Comparison of ENCODE assay signal across 18 cellular contexts in genomic region chr3:38549486-38549885, GRCh38. TPM values are rescaled to one million over a fixed set of nuclear protein-coding genes. Genes with fewer than 3 reads are reported as not detected.
DNase-seq lines count a peak whose midpoint lies in the region; ATAC-seq and TF ChIP-seq lines count a peak whose summit lies in the region.
"Had no signal": no experiment of that assay in that cellular context is flagged by ENCODE, and none has a peak within 500 bp of the region (broad histone marks: within the 10 kb centered on the region; RNA-seq: fewer than 3 reads in every experiment).

No MANE protein-coding gene starts in this region.

- H4K5ac ChIP-seq in mesendoderm (ENCODE audit: low read length): no peak overlapping the region

- no peak overlapping the region for H3K9ac ChIP-seq in mesendoderm (ENCODE audit: low read length)

- H4K8ac ChIP-seq in mesendoderm (ENCODE audit: low read depth, low read length): no peak overlapping the region

- no peak overlapping the region for H3K4me2 ChIP-seq in mesendoderm (ENCODE audit: low read length)
- H3K4me2 ChIP-seq: PC-9 had no signal

- intact Hi-C loops in Right ventricle myocardium inferior (cut with DNase I) (no loop called here), Right ventricle myocardium superior (cut with DNase I) (no loop called here), heart right ventricle (cut with DNase I) (no loop called here)

- H3K9me3 Mint-ChIP-seq in osteocyte (ENCODE audit: unreplicated experiment): peaks cover 8% of the 10 kb centered on the region

- no peak overlapping the region for H3K4me3 Mint-ChIP-seq in osteocyte (ENCODE audit: unreplicated experiment)
- H3K4me3 Mint-ChIP-seq: CD14-positive monocyte had no signal

- H3K4me1 Mint-ChIP-seq in osteocyte (ENCODE audit: unreplicated experiment): no peaks in the 10 kb centered on the region
- H3K4me1 Mint-ChIP-seq: CD14-positive monocyte had no signal

- H2BK5ac ChIP-seq in mesendoderm (ENCODE audit: low read length): no peak overlapping the region

- H3K9me3 ChIP-seq in heart right ventricle: peaks cover 0 to 6% (median 0%) of the 10 kb centered on the region in 11 donors

- H3K4me3 ChIP-seq in heart right ventricle (no peak overlapping the region), mesendoderm (ENCODE audit: low read length) (no peak overlapping the region)
- H3K4me3 ChIP-seq: PC-9 had no signal

- H3K79me2 ChIP-seq in mesendoderm (ENCODE audit: control insufficient read depth, insufficient read depth, low read length): no peaks in the 10 kb centered on the region

- H3K27me3 Mint-ChIP-seq in osteocyte (ENCODE audit: unreplicated experiment): peaks cover 20% of the 10 kb centered on the region

- no peaks in the 10 kb centered on the region for H3K36me3 Mint-ChIP-seq in osteocyte (ENCODE audit: unreplicated experiment)
- H3K36me3 Mint-ChIP-seq: CD14-positive monocyte had no signal

- H3K27me3 ChIP-seq in heart right ventricle (no peaks in the 10 kb centered on the region), mesendoderm (ENCODE audit: insufficient read depth, low read length, poor library complexity) (no peaks in the 10 kb centered on the region)

- no peak overlapping the region for H2BK120ac ChIP-seq in mesendoderm (ENCODE audit: low read depth, low read length)

- ATAC-seq in Right ventricle myocardium inferior (no peak), Right ventricle myocardium superior (ENCODE audit: poor library complexity) (no peak), heart right ventricle (no peak), HG02678 (IDR thresholded peaks at IDR 0.05; ENCODE audit: unreplicated experiment) (no peak)

- H3K4ac ChIP-seq in mesendoderm (ENCODE audit: low read depth, low read length): no peak overlapping the region

- peak; percentile 45 for DNase-seq in Right ventricle myocardium inferior (ENCODE audit: missing footprints)
- no peak for DNase-seq in Right ventricle myocardium superior
- DNase-seq in heart right ventricle: no peak
- DNase-seq in osteocyte (ENCODE audit: extremely low spot score, unreplicated experiment): peak; percentile 79
- peak; percentile 27 for DNase-seq in ureter (ENCODE audit: low spot score)
- DNase-seq in mesendoderm: no peak
- DNase-seq in NCI-H1417 treated with DMSO at 0.1 percent for 48 hours (lab: John Stamatoyannopoulos, UW): no peak
- DNase-seq: 8988T, DMS79 treated with DMSO at 0.1 percent for 48 hours, NCI-H1436, NCI-H1930, NCI-H226, NCI-H524, NCI-H82, PC-9 had no signal

- H3K4me1 ChIP-seq in heart right ventricle: peaks cover 0 to 43% (median 13%) of the 10 kb centered on the region in 9 donors
- no peaks in the 10 kb centered on the region for H3K4me1 ChIP-seq in mesendoderm (ENCODE audit: control insufficient read depth, low read depth, low read length)

- no peak overlapping the region for H2BK15ac ChIP-seq in mesendoderm (replicated peaks; ENCODE audit: low read depth)

- H2AK5ac ChIP-seq in mesendoderm (ENCODE audit: low read length): no peak overlapping the region

- H3K27ac Mint-ChIP-seq in osteocyte (ENCODE audit: unreplicated experiment): no peak overlapping the region

- no peak overlapping the region for H3K18ac ChIP-seq in mesendoderm (ENCODE audit: low read length)

- no peak overlapping the region for H3K56ac ChIP-seq in mesendoderm (ENCODE audit: low read length)

- H3K36me3 ChIP-seq in heart right ventricle: peaks cover 0 to 45% (median 0%) of the 10 kb centered on the region in 9 donors
- no peaks in the 10 kb centered on the region for H3K36me3 ChIP-seq in mesendoderm (ENCODE audit: control insufficient read depth, insufficient read depth, low read length)

- H3K79me1 ChIP-seq in mesendoderm (ENCODE audit: low read length): no peaks in the 10 kb centered on the region

- no peak overlapping the region for H3K23ac ChIP-seq in mesendoderm (ENCODE audit: low read length)

- H3K27ac ChIP-seq in heart right ventricle: peak overlapping the region in 6 of 10 donors; percentile 58 to 90 (median 78)
- no peak overlapping the region for H3K27ac ChIP-seq in mesendoderm (ENCODE audit: low read depth, low read length)
- H3K27ac ChIP-seq: PC-9, RWPE1 had no signal

- TF ChIP-seq CTCF in heart right ventricle (IDR thresholded peaks at IDR 0.05) (no peak), osteocyte (IDR thresholded peaks at IDR 0.05) (no peak)

- WGBS in heart right ventricle, 2 donors: 86% methylated on average over 7 of the region's 7 CpGs
- WGBS in mesendoderm (ENCODE audit: extremely low coverage, insufficient coverage, low lambda C conversion rate): no CpG with 5 or more reads among the region's 7 CpGs

RNA-seq across cellular contexts. Expression of gene EXOG, which starts 53.3 kb away (rescaled TPM):
- total RNA-seq in Right ventricle myocardium inferior: 26.0 TPM
- total RNA-seq in Right ventricle myocardium superior: 23.2 TPM
- total RNA-seq in heart right ventricle: 10 to 100 TPM; 11.9 to 38.9 (median 25.4) TPM
- polyA plus RNA-seq in heart right ventricle: 10 to 100 TPM; 10.7 to 39.9 TPM
- 17.9 and 18.4 TPM in 2 replicates for total RNA-seq in osteocyte
- total RNA-seq in ureter: 26.1 TPM
- polyA plus RNA-seq in mesendoderm (2013, experiment 1 of 2): 6.9 TPM
- polyA plus RNA-seq in mesendoderm (2013, experiment 2 of 2): 6.6 TPM

Comparison
In these comparisons a context has a peak if more than half of its experiments do, and no peak if none do; other contexts are left out.
1. DNase-seq: peak in Right ventricle myocardium inferior (single experiment), osteocyte (single experiment) and ureter (single experiment); none in Right ventricle myocardium superior (single experiment), heart right ventricle (0 of 2), mesendoderm (single experiment) and NCI-H1417 treated with DMSO at 0.1 percent for 48 hours (single experiment).